In the genomic region with DNA sequence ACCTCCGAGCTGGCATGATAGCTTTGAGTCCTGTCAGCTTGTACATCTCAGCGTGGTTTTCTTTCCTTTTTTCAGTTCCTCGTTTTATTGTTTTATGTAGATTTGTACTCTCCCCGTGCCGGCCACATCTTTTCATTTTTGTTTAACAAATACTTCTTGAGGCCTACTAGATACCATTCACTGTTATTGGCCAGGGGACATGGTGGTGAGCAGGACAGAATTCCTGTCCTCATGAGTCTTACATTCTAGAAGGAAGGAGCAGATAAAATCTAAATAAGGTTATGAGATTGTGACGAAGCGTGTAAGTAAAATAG, we compare ENCODE assay signal across 8 cellular contexts. TPM values are rescaled to one million over a fixed set of nuclear protein-coding genes. Genes with fewer than 3 reads are reported as not detected.
DNase-seq lines count a peak whose midpoint lies in the region; TF ChIP-seq lines count a peak whose summit lies in the region.

No MANE protein-coding gene starts in this region.

- H2AFZ ChIP-seq in OCI-LY7 (ENCODE audit: low read length) (peak overlapping the region; percentile 27; the same call in 1 of the 2 replicates), fibroblast of lung (ENCODE audit: low read length) (no peak overlapping the region)

- H3K79me2 ChIP-seq in OCI-LY7 (ENCODE audit: insufficient read depth, low read depth, low read length) (peaks cover 55% of the 10 kb centered on the region), fibroblast of lung (ENCODE audit: control insufficient read depth, insufficient read depth, low read length) (peaks cover 71% of the 10 kb centered on the region)

- CTCF ChIA-PET in OCI-LY7 (lab: Charles Lee; ENCODE audit: unreplicated experiment): no interaction called here

- 0 out of 2 replicates have a peak, but pooled peaks cover 6% of the 10 kb centered on the region for H3K36me3 Mint-ChIP-seq in HFFc6 (ENCODE audit: low read depth)

- H3K27ac ChIP-seq in OCI-LY7 (ENCODE audit: low read depth, low read length, poor library complexity, severe bottlenecking): peak overlapping the region; percentile 82
- peak overlapping the region; percentile 93 for H3K27ac ChIP-seq in fibroblast of lung (ENCODE audit: insufficient read depth, low read length)
- H3K27ac ChIP-seq in skin epidermis: peak overlapping the region; percentile 76 to 99 (median 96)

- BruUV-seq in OCI-LY7 (replicated peaks; lab: Mats Ljungman, UMichigan): no TSS peak

- no peaks in the 10 kb centered on the region; the same call in 1 of the 2 replicates for H3K27me3 Mint-ChIP-seq in HFFc6 (ENCODE audit: insufficient read depth)

- H3K4me2 ChIP-seq in OCI-LY7 (ENCODE audit: low read length) (peak overlapping the region; percentile 98), fibroblast of lung (ENCODE audit: extremely low read depth, insufficient read depth, low read length) (peak overlapping the region; percentile 41)

- H3K9me3 Mint-ChIP-seq in HFFc6: no peaks in the 10 kb centered on the region

- POLR2A ChIA-PET in OCI-LY7 (lab: Charles Lee): interaction anchor here (0.6 to 1.6 kb wide), 8 partner anchors 9 to 1892 kb away, joined by 3 to 10 read pairs (median 5); no protein-coding TSS in a partner anchor

- no peak overlapping the region for H3K27ac Mint-ChIP-seq in HFFc6

- H3K9ac ChIP-seq in fibroblast of lung (ENCODE audit: insufficient read depth, low read length): peak overlapping the region; percentile 91

- peaks cover 10% of the 10 kb centered on the region for H3K4me1 Mint-ChIP-seq in HFFc6 (ENCODE audit: low read depth)

- no peak overlapping the region for H3K4me3 Mint-ChIP-seq in HFFc6

- intact Hi-C loops in OCI-LY7 (cut with micrococcal nuclease; ENCODE audit: unreplicated experiment): loop anchor here (2.0 to 10.0 kb wide), 8 partner anchors 29 to 857 kb away; a partner anchor contains a TSS

- H3K9me3 ChIP-seq in OCI-LY7 (ENCODE audit: low read length): peaks cover 7% of the 10 kb centered on the region; the same call in 1 of the 2 replicates
- no peaks in the 10 kb centered on the region for H3K9me3 ChIP-seq in fibroblast of lung (ENCODE audit: control insufficient read depth, insufficient read depth, low read depth, low read length)

- TF ChIP-seq CTCF in HFFc6 (IDR thresholded peaks at IDR 0.05) (no peak), OCI-LY7 (conservative IDR thresholded peaks at IDR 0.05; ENCODE audit: low read length) (no peak), fibroblast of lung (conservative IDR thresholded peaks at IDR 0.05 in 1 of 2, IDR thresholded peaks at IDR 0.05 in 1 of 2; ENCODE audit: low read depth in 1 of 2, low read length in 2 of 2) (no peak)

- H3K4me3 ChIP-seq in OCI-LY7 (ENCODE audit: low read depth, low read length, poor library complexity, severe bottlenecking) (peak overlapping the region; percentile 97), fibroblast of lung (replicated peaks in 1 of 4; ENCODE audit: control extremely low read depth in 1 of 4, insufficient read depth in 1 of 4, low read depth in 3 of 4, low read length in 4 of 4) (peak overlapping the region; percentile 64 to 74 (median 72)), skin epidermis (peak overlapping the region; percentile 79 to 98 (median 89))

- H4K20me1 ChIP-seq in OCI-LY7 (ENCODE audit: insufficient read depth, low read length) (peaks cover 12% of the 10 kb centered on the region; the same call in 1 of the 2 replicates), fibroblast of lung (ENCODE audit: control insufficient read depth, extremely low read depth, insufficient read depth, low read length) (no peaks in the 10 kb centered on the region)

- H3K27me3 ChIP-seq in fibroblast of lung (ENCODE audit: control insufficient read depth, insufficient read depth, low read length): no peaks in the 10 kb centered on the region

- no peaks in the 10 kb centered on the region for H3K9me2 ChIP-seq in OCI-LY7 (ENCODE audit: insufficient read depth, low read length)

- H3K4me1 ChIP-seq in OCI-LY7 (ENCODE audit: insufficient read depth, low read length, poor library complexity, severe bottlenecking) (peaks cover 29% of the 10 kb centered on the region), fibroblast of lung (ENCODE audit: control insufficient read depth, extremely low read depth, insufficient read depth, low read length) (no peaks in the 10 kb centered on the region)

- H3K36me3 ChIP-seq in OCI-LY7 (ENCODE audit: insufficient read depth, low read length) (peaks cover 24% of the 10 kb centered on the region), fibroblast of lung (ENCODE audit: control insufficient read depth, insufficient read depth, low read length) (peaks cover 2% of the 10 kb centered on the region)

- DNase-seq in NCI-H2029 treated with DMSO at 0.1 percent for 48 hours (lab: John Stamatoyannopoulos, UW) (peak; percentile 64), NCI-H2029 (lab: John Stamatoyannopoulos, UW) (no peak), HFFc6 (peak; percentile 11), OCI-LY7 (ENCODE audit: low spot score) (peak; percentile 82), fibroblast of lung (ENCODE audit: low read depth in 2 of 2) (peak; percentile 35 to 48), LoVo (ENCODE audit: low spot score) (no peak), OCI-M2 (lab: John Stamatoyannopoulos, UW; ENCODE audit: unreplicated experiment) (no peak)

RNA-seq across cellular contexts. Expression of a gene that starts 1.2 kb away (rescaled TPM):
- 10 to 100 TPM; 45.5 to 82.3 (median 70.4) TPM for total RNA-seq in HFFc6 (2021; fragmentation: NEBNext Ultra II Directional; extraction: Animal tissue kit (Norgen Biotek cat#: 25700))
- 12.0 and 14.7 TPM in 2 replicates for total RNA-seq in OCI-LY7 (2014; rRNA removed; shearing (Covaris generic))
- 12.9 and 16.5 TPM in 2 replicates for total RNA-seq in OCI-LY7 (2022)
- total RNA-seq in fibroblast of lung: 90.7 and 143 TPM in 2 replicates
- polyA plus RNA-seq in fibroblast of lung: 117 and 260 TPM in 2 replicates
- 55.0 and 121 TPM in 2 replicates for polyA plus RNA-seq in fibroblast of lung (2012)
- 10.1 and 27.7 TPM in 2 replicates for polyA minus RNA-seq in fibroblast of lung (ENCODE audit: low replicate concordance)

Comparison
In these comparisons a context has a peak if more than half of its experiments do, and no peak if none do; other contexts are left out.
1. DNase-seq: peak in NCI-H2029 treated with DMSO at 0.1 percent for 48 hours (single experiment), HFFc6 (single experiment), OCI-LY7 (single experiment) and fibroblast of lung (2 of 2); none in NCI-H2029 (single experiment), LoVo (single experiment) and OCI-M2 (single experiment).
2. Peak in every context shown above with its lines, with median percentiles within 50 percentile points of each other: H3K27ac ChIP-seq and H3K4me3 ChIP-seq.